In the genomic region with DNA sequence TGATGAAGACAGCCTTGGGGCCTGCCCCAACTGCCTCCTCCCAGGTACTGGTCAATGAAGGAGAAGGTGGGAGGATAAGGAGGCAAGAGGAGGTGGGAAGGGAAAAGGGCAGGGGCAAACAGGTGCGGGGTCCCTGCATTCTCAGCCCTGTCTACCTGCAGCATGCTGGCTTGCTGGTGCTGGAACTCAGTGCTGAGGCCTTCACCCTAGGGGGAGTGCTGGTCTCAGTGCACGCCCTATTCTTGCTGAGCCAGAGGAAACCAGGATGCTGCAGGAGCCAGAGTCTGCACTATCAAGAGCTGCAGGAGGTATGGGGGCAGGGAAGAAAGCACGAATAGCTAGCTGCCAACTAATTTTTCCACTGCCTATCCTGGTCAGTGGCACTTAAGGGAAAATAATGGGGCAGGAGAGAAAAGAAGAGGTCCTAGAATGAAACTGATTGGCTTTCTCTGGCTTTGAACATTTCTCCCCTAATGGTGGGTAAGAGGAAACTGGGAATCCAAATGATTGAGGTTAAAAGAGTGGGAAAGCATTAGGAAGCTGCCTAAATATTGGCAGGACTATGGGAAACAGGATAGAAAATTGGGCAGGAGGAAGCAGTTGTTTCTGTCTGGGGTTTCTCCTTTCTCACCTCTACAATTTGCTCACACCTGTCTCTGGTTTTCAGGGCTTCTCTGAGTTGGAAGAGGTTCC, we compare ENCODE assay signal across 9 cellular contexts. TPM values are rescaled to one million over a fixed set of nuclear protein-coding genes. Genes with fewer than 3 reads are reported as not detected.
DNase-seq lines count a peak whose midpoint lies in the region; ATAC-seq and TF ChIP-seq lines count a peak whose summit lies in the region.
"Had no signal": no experiment of that assay in that cellular context is flagged by ENCODE, and none has a peak within 500 bp of the region (broad histone marks: within the 10 kb centered on the region; RNA-seq: fewer than 3 reads in every experiment).

No MANE protein-coding gene starts in this region.

- TF ChIP-seq CTCF in Panc1 (IDR thresholded peaks at IDR 0.05), result no peak
- TF ChIP-seq CTCF in esophagus squamous epithelium (IDR thresholded peaks at IDR 0.05), result no peak

- H3K9ac ChIP-seq in skeletal muscle satellite cell (ENCODE audit: low read depth, low read length), result no peak overlapping the region

- peak; percentile 23 for DNase-seq in NCI-H2171 treated with DMSO at 0.1 percent for 48 hours (lab: John Stamatoyannopoulos, UW)
- no peak for DNase-seq in NCI-H2171 (lab: John Stamatoyannopoulos, UW)
- no peak for DNase-seq in Panc1 (ENCODE audit: low read depth, low spot score)
- DNase-seq in esophagus squamous epithelium (lab: John Stamatoyannopoulos, UW), result no peak
- DNase-seq in SHP77 treated with DMSO at 0.1 percent for 48 hours (lab: John Stamatoyannopoulos, UW), result no peak

- ATAC-seq in Panc1 (no peak), GM21526 (IDR thresholded peaks at IDR 0.05; ENCODE audit: low FRiP score, unreplicated experiment) (no peak), GM21576 (IDR thresholded peaks at IDR 0.05; ENCODE audit: unreplicated experiment) (no peak)

- CTCF ChIA-PET in Panc1 (lab: Charles Lee), result interaction anchor here (0.8 to 1.0 kb wide), 2 partner anchors 10 to 97 kb away, joined by 3 read pairs; no protein-coding TSS in a partner anchor

- H3K4me3 ChIP-seq in Panc1 (ENCODE audit: low read depth in 2 of 2, low read length in 2 of 2), result peak overlapping the region; percentile 65 to 77
- H3K4me3 ChIP-seq in esophagus squamous epithelium, result peak overlapping the region in 2 of 4 donors; percentile 68 to 78
- H3K4me3 ChIP-seq in skeletal muscle satellite cell (ENCODE audit: low read length), result peak overlapping the region; percentile 86

- no peaks in the 10 kb centered on the region for H3K27me3 ChIP-seq in Panc1 (ENCODE audit: control insufficient read depth, insufficient read depth, low read length)
- no peaks in the 10 kb centered on the region for H3K27me3 ChIP-seq in esophagus squamous epithelium
- no peaks in the 10 kb centered on the region for H3K27me3 ChIP-seq in skeletal muscle satellite cell (ENCODE audit: control insufficient read depth, insufficient read depth, low read length)
- H3K27me3 ChIP-seq: foreskin keratinocyte had no signal

- WGBS in esophagus squamous epithelium, 2 donors, result 43 to 49% methylated on average over 3 of the region's 3 CpGs

- POLR2A ChIA-PET in Panc1 (lab: Charles Lee), result interaction anchor here (0.5 kb wide), 1 partner anchor 102 kb away, joined by 3 read pairs; no protein-coding TSS in a partner anchor

- in situ Hi-C loops in Panc1 (cut with HindIII; ENCODE audit: low pct_unique_long_range_greater_than_20kb, low sequenced_read_pairs), result no loop called here

- H3K4me1 ChIP-seq in Panc1 (ENCODE audit: control insufficient read depth, insufficient read depth, low read length), result peaks cover 17% of the 10 kb centered on the region
- peaks cover 43 to 92% (median 65%) of the 10 kb centered on the region in 3 donors for H3K4me1 ChIP-seq in esophagus squamous epithelium
- H3K4me1 ChIP-seq in skeletal muscle satellite cell (ENCODE audit: control insufficient read depth, insufficient read depth, low read length), result peaks cover 44% of the 10 kb centered on the region

- intact Hi-C loops in Panc1 (cut with micrococcal nuclease; ENCODE audit: unreplicated experiment) (no loop called here), esophagus squamous epithelium (cut with DNase I) (no loop called here)

- BruUV-seq in Panc1 (replicated peaks; lab: Mats Ljungman, UMichigan), result TSS peak; percentile 53

- H3K9me3 ChIP-seq in Panc1 (ENCODE audit: control insufficient read depth, insufficient read depth, low read depth, low read length), result no peaks in the 10 kb centered on the region
- H3K9me3 ChIP-seq in esophagus squamous epithelium, result no peaks in the 10 kb centered on the region
- no peaks in the 10 kb centered on the region for H3K9me3 ChIP-seq in skeletal muscle satellite cell (replicated peaks; ENCODE audit: low read length)

- no peak for TF ChIP-seq POLR2A in esophagus squamous epithelium (IDR thresholded peaks at IDR 0.05)

- H3K27ac ChIP-seq in Panc1 (ENCODE audit: low read length) (peak overlapping the region; percentile 92), esophagus squamous epithelium (peak overlapping the region; percentile 91 to 98 (median 97))

- no peaks in the 10 kb centered on the region for H3K36me3 ChIP-seq in Panc1 (ENCODE audit: control insufficient read depth, insufficient read depth, low read length)
- H3K36me3 ChIP-seq in esophagus squamous epithelium, result no peaks in the 10 kb centered on the region
- no peaks in the 10 kb centered on the region for H3K36me3 ChIP-seq in skeletal muscle satellite cell (ENCODE audit: insufficient read depth, low read length)

- peak overlapping the region; percentile 96 for H3K4me2 ChIP-seq in skeletal muscle satellite cell (ENCODE audit: low read length)

RNA-seq across cellular contexts. Expression of gene TMEM253, which starts 1.8 kb away (rescaled TPM):
- total RNA-seq in Panc1 (2021; ENCODE audit: unreplicated experiment), result 0.33 TPM
- 0.76 TPM for polyA plus RNA-seq in Panc1 (2012; ENCODE audit: insufficient read length)
- 1 to 10 TPM in 1 of 4 donors, under 1 TPM in 1, not detected in 2; 0.95 to 1.5 TPM for total RNA-seq in esophagus squamous epithelium
- under 0.01 and 0.51 TPM in 2 replicates for total RNA-seq in skeletal muscle satellite cell (2012; rRNA removed)

RNA-seq across cellular contexts. Expression of gene ZNF219, which starts 4.2 kb away (rescaled TPM):
- total RNA-seq in Panc1 (2021; ENCODE audit: unreplicated experiment), result 19.9 TPM
- polyA plus RNA-seq in Panc1 (2012; ENCODE audit: insufficient read length), result 21.1 TPM
- 10 to 100 TPM; 47.1 to 68.3 (median 61.3) TPM for total RNA-seq in esophagus squamous epithelium
- 9.6 and 10.7 TPM in 2 replicates for total RNA-seq in skeletal muscle satellite cell (2012; rRNA removed)

RNA-seq across cellular contexts. Expression of gene ARHGEF40, which starts 32.5 kb away (rescaled TPM):
- total RNA-seq in Panc1 (2021; ENCODE audit: unreplicated experiment) (11.1 TPM), esophagus squamous epithelium (10 to 100 TPM in 1 of 4 donors, 1 to 10 TPM in 3; 1.3 to 10.3 (median 3.6) TPM)
- polyA plus RNA-seq in Panc1 (2012; ENCODE audit: insufficient read length), result 8.2 TPM
- 31.0 and 32.4 TPM in 2 replicates for total RNA-seq in skeletal muscle satellite cell (2012; rRNA removed)

RNA-seq across cellular contexts. Expression of gene RNASE8, which starts 45.0 kb away (rescaled TPM):
- total RNA-seq in Panc1 (2021; ENCODE audit: unreplicated experiment) (not detected), esophagus squamous epithelium (not detected)
- polyA plus RNA-seq in Panc1 (2012; ENCODE audit: insufficient read length), result not detected
- not detected in 2 replicates for total RNA-seq in skeletal muscle satellite cell (2012; rRNA removed)
- total RNA-seq: foreskin keratinocyte had no signal
- polyA plus RNA-seq: foreskin keratinocyte had no signal

RNA-seq across cellular contexts. Expression of gene OR5AU1, which starts 53.2 kb away (rescaled TPM):
- total RNA-seq in Panc1 (2021; ENCODE audit: unreplicated experiment) (not detected), esophagus squamous epithelium (not detected)
- polyA plus RNA-seq in Panc1 (2012; ENCODE audit: insufficient read length), result not detected
- not detected in 2 replicates for total RNA-seq in skeletal muscle satellite cell (2012; rRNA removed)
- total RNA-seq: foreskin keratinocyte had no signal
- polyA plus RNA-seq: foreskin keratinocyte had no signal
